Comparison of ENCODE assay signal across 16 cellular contexts in the genomic region with DNA sequence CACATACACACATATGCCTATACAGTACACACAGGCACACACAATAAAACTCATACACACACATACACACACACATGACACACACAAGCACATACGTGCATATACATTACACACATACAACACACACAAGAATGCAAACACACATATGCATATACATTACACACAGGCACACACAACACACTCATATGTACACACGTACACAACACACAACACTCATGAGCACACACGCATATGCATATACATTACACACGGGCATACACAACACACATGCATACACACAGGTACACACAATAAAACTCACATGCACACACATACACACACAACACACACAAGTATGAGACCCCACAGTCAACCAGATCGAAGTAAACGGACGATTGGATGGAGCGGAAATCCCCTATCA.
A peak's percentile ranks its signal among the peaks of the same experiment; 100 is the strongest.
DNase-seq lines count a peak whose midpoint lies in the region; ATAC-seq and TF ChIP-seq lines count a peak whose summit lies in the region.
"Had no signal": no experiment of that assay in that cellular context is flagged by ENCODE, and none has a peak within 500 bp of the region (broad histone marks: within the 10 kb centered on the region; RNA-seq: fewer than 3 reads in every experiment).

No MANE protein-coding gene starts in this region.

- intact Hi-C loops in cardiac septum (cut with DNase I) = no loop called here
- intact Hi-C loops in left cardiac atrium (cut with DNase I) = no loop called here

- no peaks in the 10 kb centered on the region for H3K9me3 Mint-ChIP-seq in activated naive CD8-positive, alpha-beta T cell treated with anti-CD3 and anti-CD28 coated beads for 36 hours
- H3K9me3 Mint-ChIP-seq in stimulated activated effector memory CD8-positive, alpha-beta T cell treated with anti-CD3 and anti-CD28 coated beads, Interleukin-12 subunit alpha, Interleukin-12 subunit beta, amount 100 ng/mL, for 72 hours = no peaks in the 10 kb centered on the region

- no peaks in the 10 kb centered on the region for H3K27me3 ChIP-seq in tibial nerve
- H3K27me3 ChIP-seq: adrenal gland had no signal

- WGBS in tibial nerve, 2 donors = 77 to 85% methylated on average over 8 of the region's 8 CpGs

- H3K36me3 Mint-ChIP-seq in activated naive CD8-positive, alpha-beta T cell treated with anti-CD3 and anti-CD28 coated beads for 36 hours = no peaks in the 10 kb centered on the region
- peaks cover 4% of the 10 kb centered on the region for H3K36me3 Mint-ChIP-seq in stimulated activated effector memory CD8-positive, alpha-beta T cell treated with anti-CD3 and anti-CD28 coated beads, Interleukin-12 subunit alpha, Interleukin-12 subunit beta, amount 100 ng/mL, for 72 hours

- peak overlapping the region; percentile 89 for H3K27ac Mint-ChIP-seq in activated naive CD8-positive, alpha-beta T cell treated with anti-CD3 and anti-CD28 coated beads for 36 hours
- H3K27ac Mint-ChIP-seq in stimulated activated effector memory CD8-positive, alpha-beta T cell treated with anti-CD3 and anti-CD28 coated beads, Interleukin-12 subunit alpha, Interleukin-12 subunit beta, amount 100 ng/mL, for 72 hours = no peak overlapping the region

- H3K4me1 ChIP-seq in tibial nerve = no peaks in the 10 kb centered on the region
- H3K4me1 ChIP-seq: adrenal gland, Caco-2 had no signal

- no peak for TF ChIP-seq EP300 in tibial nerve (IDR thresholded peaks at IDR 0.05)

- no peak for TF ChIP-seq POLR2A in tibial nerve (IDR thresholded peaks at IDR 0.05)

- H3K27ac ChIP-seq in tibial nerve = no peak overlapping the region
- H3K27ac ChIP-seq: adrenal gland had no signal

- ATAC-seq in left cardiac atrium (no peak), GM21526 (IDR thresholded peaks at IDR 0.05; ENCODE audit: low FRiP score, unreplicated experiment) (peak; percentile 22), HG03175 (IDR thresholded peaks at IDR 0.05; ENCODE audit: unreplicated experiment) (no peak)
- no peak for ATAC-seq in stimulated activated effector memory CD8-positive, alpha-beta T cell treated with anti-CD3 and anti-CD28 coated beads, Interleukin-12 subunit alpha, Interleukin-12 subunit beta, amount 100 ng/mL, for 72 hours

- H3K4me3 Mint-ChIP-seq in activated naive CD8-positive, alpha-beta T cell treated with anti-CD3 and anti-CD28 coated beads for 36 hours = peak overlapping the region; percentile 45
- peak overlapping the region; percentile 31 for H3K4me3 Mint-ChIP-seq in stimulated activated effector memory CD8-positive, alpha-beta T cell treated with anti-CD3 and anti-CD28 coated beads, Interleukin-12 subunit alpha, Interleukin-12 subunit beta, amount 100 ng/mL, for 72 hours

- no peak overlapping the region for H3K4me3 ChIP-seq in tibial nerve
- H3K4me3 ChIP-seq: adrenal gland, smooth muscle cell had no signal

- TF ChIP-seq CTCF in tibial nerve (IDR thresholded peaks at IDR 0.05) = no peak

- DNase-seq in cardiac septum (ENCODE audit: low spot score) (peak; percentile 43), left cardiac atrium (no peak), cortex of kidney (lab: John Stamatoyannopoulos, UW) (no peak), tibial nerve (ENCODE audit: low spot score in 2 of 2) (no peak)
- DNase-seq in activated naive CD8-positive, alpha-beta T cell treated with anti-CD3 and anti-CD28 coated beads for 36 hours = no peak
- DNase-seq in stimulated activated effector memory CD8-positive, alpha-beta T cell treated with anti-CD3 and anti-CD28 coated beads, Interleukin-12 subunit alpha, Interleukin-12 subunit beta, amount 100 ng/mL, for 72 hours (ENCODE audit: low spot score in 2 of 2) = no peak
- DNase-seq: activated CD4-positive, alpha-beta T cell treated with anti-CD3 and anti-CD28 coated beads for 1 hour; Caco-2; midbrain; NCI-H1105 treated with DMSO at 0.1 percent for 48 hours; NCI-H510A treated with DMSO at 0.1 percent for 48 hours; SK-N-SH had no signal

- no peaks in the 10 kb centered on the region for H3K9me3 ChIP-seq in tibial nerve
- H3K9me3 ChIP-seq: adrenal gland, Caco-2, SK-N-SH had no signal

- H3K27me3 Mint-ChIP-seq in activated naive CD8-positive, alpha-beta T cell treated with anti-CD3 and anti-CD28 coated beads for 36 hours = no peaks in the 10 kb centered on the region

- H3K36me3 ChIP-seq in tibial nerve = no peaks in the 10 kb centered on the region
- H3K36me3 ChIP-seq: adrenal gland had no signal

- H3K4me1 Mint-ChIP-seq in activated naive CD8-positive, alpha-beta T cell treated with anti-CD3 and anti-CD28 coated beads for 36 hours = peaks cover 19% of the 10 kb centered on the region
- H3K4me1 Mint-ChIP-seq in stimulated activated effector memory CD8-positive, alpha-beta T cell treated with anti-CD3 and anti-CD28 coated beads, Interleukin-12 subunit alpha, Interleukin-12 subunit beta, amount 100 ng/mL, for 72 hours = peaks cover 34% of the 10 kb centered on the region
